14 cellular contexts compared by ENCODE assay signal in the genomic region with DNA sequence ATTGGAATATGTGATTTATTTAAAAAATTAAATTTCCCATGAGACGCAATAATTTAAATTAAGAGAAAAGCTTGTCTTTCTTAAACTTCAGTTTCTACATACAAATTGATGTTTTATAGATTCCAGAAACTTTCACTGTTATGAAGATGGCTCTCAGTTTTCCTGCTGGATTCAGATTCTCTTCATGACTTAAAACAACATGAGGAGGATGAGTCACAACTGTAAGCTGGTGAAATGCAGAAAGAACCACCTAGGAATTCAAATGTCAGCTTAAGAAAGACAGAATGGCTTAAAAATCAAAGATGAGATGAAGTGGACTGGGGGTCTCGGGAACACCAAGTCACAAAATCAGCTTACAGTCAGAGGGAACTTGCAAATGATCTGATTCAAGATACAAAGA.
DNase-seq lines count a peak whose midpoint lies in the region; ATAC-seq, FAIRE-seq and TF ChIP-seq lines count a peak whose summit lies in the region.
"Had no signal": no experiment of that assay in that cellular context is flagged by ENCODE, and none has a peak within 500 bp of the region (broad histone marks: within the 10 kb centered on the region; RNA-seq: fewer than 3 reads in every experiment).

No MANE protein-coding gene starts in this region.

- no peak overlapping the region for H3K9ac ChIP-seq in keratinocyte (ENCODE audit: control insufficient read depth, extremely low read depth, insufficient read depth, low read length)

- no peak overlapping the region for H3K4me3 ChIP-seq in HEK293 (ENCODE audit: low read depth, low read length)
- no peak overlapping the region for H3K4me3 ChIP-seq in astrocyte of the spinal cord (ENCODE audit: low read depth, low read length)
- no peak overlapping the region for H3K4me3 ChIP-seq in keratinocyte (ENCODE audit: control insufficient read depth in 2 of 3, extremely low read depth in 1 of 3, insufficient read depth in 2 of 3, low read depth in 1 of 3, low read length in 3 of 3)
- H3K4me3 ChIP-seq in tibial nerve = no peak overlapping the region
- H3K4me3 ChIP-seq: suprapubic skin had no signal

- H3K9me3 ChIP-seq in HEK293 (ENCODE audit: control insufficient read depth, insufficient read depth, low read depth, low read length) = no peaks in the 10 kb centered on the region
- no peaks in the 10 kb centered on the region for H3K9me3 ChIP-seq in keratinocyte (ENCODE audit: control insufficient read depth, low read depth, low read length)
- no peaks in the 10 kb centered on the region for H3K9me3 ChIP-seq in tibial nerve
- H3K9me3 ChIP-seq: suprapubic skin had no signal

- POLR2A ChIA-PET in HEK293 (lab: Yijun Ruan, JAX) = no interaction called here

- in situ Hi-C loops in astrocyte of the spinal cord (cut with HindIII; ENCODE audit: low sequenced_read_pairs) = loop anchor here (5.0 kb wide), 1 partner anchor 40 kb away; no protein-coding TSS in a partner anchor

- no peaks in the 10 kb centered on the region for H3K36me3 ChIP-seq in HEK293 (ENCODE audit: control insufficient read depth in 2 of 2, insufficient read depth in 1 of 2, low read length in 2 of 2)
- H3K36me3 ChIP-seq in keratinocyte (ENCODE audit: control insufficient read depth in 2 of 2, extremely low read depth in 1 of 2, insufficient read depth in 2 of 2, low read length in 2 of 2) = no peaks in the 10 kb centered on the region
- H3K36me3 ChIP-seq in tibial nerve = no peaks in the 10 kb centered on the region
- H3K36me3 ChIP-seq: suprapubic skin had no signal

- dilution Hi-C loops in keratinocyte (cut with MboI; ENCODE audit: extremely low pct_ligation_motif_present, low sequenced_read_pairs) = no loop called here

- no peak for TF ChIP-seq EP300 in tibial nerve (IDR thresholded peaks at IDR 0.05)

- H3K4me2 ChIP-seq in keratinocyte (ENCODE audit: control insufficient read depth, extremely low read depth, insufficient read depth, low read depth, low read length) = no peak overlapping the region

- TF ChIP-seq CTCF in HEK293 (tag by site-specific recombination; IDR thresholded peaks at IDR 0.05) = no peak
- no peak for TF ChIP-seq CTCF in astrocyte of the spinal cord (IDR thresholded peaks at IDR 0.05; ENCODE audit: low read depth, low read length)
- TF ChIP-seq CTCF in keratinocyte (optimal IDR thresholded peaks at IDR 0.05 in 1 of 3, IDR thresholded peaks at IDR 0.05 in 1 of 3, conservative IDR thresholded peaks at IDR 0.05 in 1 of 3; ENCODE audit: extremely low read depth in 1 of 3, insufficient read depth in 2 of 3, low read length in 3 of 3) = no peak
- no peak for TF ChIP-seq CTCF in tibial nerve (IDR thresholded peaks at IDR 0.05)

- WGBS in tibial nerve, 2 donors = 85 to 86% methylated on average over 2 of the region's 2 CpGs

- no peaks in the 10 kb centered on the region for H3K79me2 ChIP-seq in keratinocyte (ENCODE audit: control insufficient read depth, insufficient read depth, low read length)

- CTCF ChIA-PET in HEK293 (lab: Yijun Ruan, JAX) = interaction anchor here (1.1 to 1.5 kb wide), 2 partner anchors 144 to 183 kb away, joined by 4 read pairs; no protein-coding TSS in a partner anchor

- no peaks in the 10 kb centered on the region for H3K9me1 ChIP-seq in keratinocyte (ENCODE audit: control insufficient read depth, extremely low read depth, insufficient read depth, low read length)

- no peak overlapping the region for H3K27ac ChIP-seq in HEK293 (ENCODE audit: extremely low read depth, low read depth, low read length)
- peak overlapping the region; percentile 19 for H3K27ac ChIP-seq in keratinocyte (ENCODE audit: control insufficient read depth, insufficient read depth, low read length)
- H3K27ac ChIP-seq in tibial nerve = no peak overlapping the region
- H3K27ac ChIP-seq: suprapubic skin had no signal

- peak; percentile 51 for DNase-seq in A172 (ENCODE audit: low spot score)
- peak; percentile 84 for DNase-seq in astrocyte of the spinal cord (ENCODE audit: low read depth, low spot score)
- no peak for DNase-seq in keratinocyte (ENCODE audit: low read depth, low spot score)
- no peak for DNase-seq in NCI-H2171 treated with DMSO at 0.1 percent for 48 hours (lab: John Stamatoyannopoulos, UW)
- no peak for DNase-seq in tibial nerve (ENCODE audit: low spot score in 2 of 2)
- DNase-seq: activated naive CD8-positive, alpha-beta T cell treated with anti-CD3 and anti-CD28 coated beads, Interleukin-2, amount 10 ng/mL, durations not matched to agents 7 days and 5 days; effector memory CD8-positive, alpha-beta T cell; KG1; T1000 had no signal

- no peaks in the 10 kb centered on the region for H4K20me1 ChIP-seq in keratinocyte (ENCODE audit: control insufficient read depth, extremely low read depth, insufficient read depth, low read length)

- H3K4me1 ChIP-seq in HEK293 (ENCODE audit: control insufficient read depth, insufficient read depth, low read length) (0 out of 2 replicates have a peak, but pooled peaks cover 5% of the 10 kb centered on the region), keratinocyte (ENCODE audit: control insufficient read depth, extremely low read depth, insufficient read depth, low read length) (peaks cover 34% of the 10 kb centered on the region), tibial nerve (no peaks in the 10 kb centered on the region)
- H3K4me1 ChIP-seq: suprapubic skin had no signal

- H2AFZ ChIP-seq in keratinocyte (ENCODE audit: control insufficient read depth, low read length) = no peak overlapping the region

- FAIRE-seq in keratinocyte (lab: Jason Lieb, UNC) = peak; percentile 85
- FAIRE-seq: A204.1 had no signal

- ATAC-seq in HG03280 (IDR thresholded peaks at IDR 0.05; ENCODE audit: unreplicated experiment) = no peak
- ATAC-seq in GM21786 (IDR thresholded peaks at IDR 0.05; ENCODE audit: unreplicated experiment) = no peak
- ATAC-seq: effector memory CD8-positive, alpha-beta T cell had no signal

- H3K27me3 ChIP-seq in keratinocyte (ENCODE audit: control insufficient read depth, extremely low read depth, insufficient read depth, low read length) (no peaks in the 10 kb centered on the region), tibial nerve (no peaks in the 10 kb centered on the region)
- H3K27me3 ChIP-seq: suprapubic skin had no signal

- TF ChIP-seq POLR2A in tibial nerve (IDR thresholded peaks at IDR 0.05) = no peak

TF ChIP-seq in HEK293, 187 proteins besides CTCF, POLR2A, EP300 and RAD21:
- TF ChIP-seq TCF7L2 (IDR thresholded peaks at IDR 0.05; ENCODE audit: borderline replicate concordance, low read depth, low read length) (no peak), PRDM1 (tag by site-specific recombination; IDR thresholded peaks at IDR 0.05) (peak; percentile 87)
- TF ChIP-seq, protein P1, sequence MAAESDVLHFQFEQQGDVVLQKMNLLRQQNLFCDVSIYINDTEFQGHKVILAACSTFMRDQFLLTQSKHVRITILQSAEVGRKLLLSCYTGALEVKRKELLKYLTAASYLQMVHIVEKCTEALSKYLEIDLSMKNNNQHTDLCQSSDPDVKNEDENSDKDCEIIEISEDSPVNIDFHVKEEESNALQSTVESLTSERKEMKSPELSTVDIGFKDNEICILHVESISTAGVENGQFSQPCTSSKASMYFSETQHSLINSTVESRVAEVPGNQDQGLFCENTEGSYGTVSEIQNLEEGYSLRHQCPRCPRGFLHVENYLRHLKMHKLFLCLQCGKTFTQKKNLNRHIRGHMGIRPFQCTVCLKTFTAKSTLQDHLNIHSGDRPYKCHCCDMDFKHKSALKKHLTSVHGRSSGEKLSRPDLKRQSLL (tag by site-specific recombination; IDR thresholded peaks at IDR 0.05) = no peak
TF ChIP-seq in HEK293: peak in this region for 1.

Comparison
In these comparisons a context has a peak if more than half of its experiments do, and no peak if none do; other contexts are left out.
1. DNase-seq: peak in A172 (single experiment) and astrocyte of the spinal cord (single experiment); none in keratinocyte (single experiment), NCI-H2171 treated with DMSO at 0.1 percent for 48 hours (single experiment) and tibial nerve (0 of 2).